Comparison of ENCODE assay signal across 8 cellular contexts in the genomic region with DNA sequence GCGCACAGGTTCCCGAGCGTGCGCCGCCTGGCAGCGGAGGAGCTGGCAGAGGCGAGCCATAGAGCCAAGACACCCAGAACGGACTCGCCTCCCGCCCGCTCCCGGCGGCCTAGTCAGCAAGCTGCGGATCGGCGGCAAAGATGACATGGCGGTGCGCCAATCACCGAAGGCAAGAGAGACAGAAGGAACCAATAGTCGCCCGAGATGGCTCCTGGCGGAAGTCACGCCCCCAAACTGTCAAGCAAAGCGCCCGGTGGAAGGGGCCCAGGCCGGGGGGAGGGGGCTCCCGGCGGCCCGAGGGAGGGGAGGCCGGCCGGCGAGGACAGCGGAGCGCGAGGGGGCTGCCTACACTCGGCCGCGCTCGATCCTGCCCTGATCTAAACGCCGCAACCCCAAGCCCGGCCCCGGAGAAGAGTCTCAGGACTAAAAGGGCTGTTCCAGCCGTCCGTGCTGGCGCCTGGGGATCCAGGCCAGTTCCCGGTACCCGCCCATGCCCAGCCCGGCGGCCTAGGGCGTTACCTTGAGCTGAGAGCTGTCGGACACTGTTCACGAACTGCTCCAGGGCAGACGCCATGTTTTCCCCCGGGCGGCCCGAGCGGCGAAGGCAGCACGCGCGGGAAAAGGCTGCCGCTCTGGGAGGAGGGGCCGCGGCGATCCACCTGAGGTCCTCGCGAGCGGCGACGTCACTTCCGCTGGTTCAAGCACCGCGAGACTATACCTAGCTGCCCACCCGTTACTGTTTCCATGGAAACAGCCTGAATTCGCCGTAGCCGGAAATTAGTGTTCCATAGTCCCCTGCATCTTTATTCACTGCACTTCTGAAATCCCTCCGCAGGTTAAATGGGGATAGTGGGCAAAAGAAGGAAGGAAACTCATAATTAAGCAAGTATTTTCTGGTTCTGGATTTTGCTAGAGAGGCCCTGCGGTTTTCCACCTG. TPM values are rescaled to one million over a fixed set of nuclear protein-coding genes. Genes with fewer than 3 reads are reported as not detected.
DNase-seq lines count a peak whose midpoint lies in the region; TF ChIP-seq lines count a peak whose summit lies in the region.

A gene (minus strand): TSS at position 634 of the 937 bp plus-strand sequence. CDS start 60 bp downstream, at position 574.

- H3K9me3 ChIP-seq in ES-I3 (ENCODE audit: control insufficient read depth, insufficient read depth, low read length) (no peaks in the 10 kb centered on the region), HAP-1 (no peaks in the 10 kb centered on the region), MM.1S (replicated peaks; ENCODE audit: insufficient read depth, low read length) (no peaks in the 10 kb centered on the region), neural cell (ENCODE audit: low read length) (no peaks in the 10 kb centered on the region), stomach (no peaks in the 10 kb centered on the region)

- peak; percentile 35 for TF ChIP-seq RAD21 in neural cell (conservative IDR thresholded peaks at IDR 0.05)

- peaks cover 41% of the 10 kb centered on the region for H4K20me1 ChIP-seq in MM.1S (ENCODE audit: insufficient read depth, low read length)
- H4K20me1 ChIP-seq in neural cell (ENCODE audit: insufficient read depth): no peaks in the 10 kb centered on the region

- H3K27me3 ChIP-seq in HAP-1 (ENCODE audit: low read depth) (no peaks in the 10 kb centered on the region), MM.1S (replicated peaks; ENCODE audit: insufficient read depth, low read length) (no peaks in the 10 kb centered on the region), neural cell (ENCODE audit: insufficient read depth, low read depth, low read length) (no peaks in the 10 kb centered on the region), stomach (no peaks in the 10 kb centered on the region)

- H3K4me2 ChIP-seq in MM.1S (ENCODE audit: low read depth, low read length) (peak within 1 kb of the TSS; percentile 86), neural cell (ENCODE audit: low read length) (peak within 1 kb of the TSS; percentile 95)

- peaks cover 8% of the 10 kb centered on the region; the same call in 1 of the 2 replicates for H3K4me1 ChIP-seq in ES-I3 (ENCODE audit: insufficient read depth, low read length)
- peaks cover 13% of the 10 kb centered on the region for H3K4me1 ChIP-seq in HAP-1
- peaks cover 18% of the 10 kb centered on the region for H3K4me1 ChIP-seq in MM.1S (ENCODE audit: low read length)
- peaks cover 18 to 52% (median 39%) of the 10 kb centered on the region in 4 donors for H3K4me1 ChIP-seq in stomach

- peak in 1 of 4 donors; percentile 43 for TF ChIP-seq POLR2A in stomach (IDR thresholded peaks at IDR 0.05)

- H3K36me3 ChIP-seq in ES-I3 (ENCODE audit: insufficient read depth, low read length) (peaks cover 4% of the 10 kb centered on the region; the same call in 1 of the 2 replicates), HAP-1 (replicated peaks) (peaks cover 17% of the 10 kb centered on the region), MM.1S (replicated peaks; ENCODE audit: insufficient read depth, low read length) (no peaks in the 10 kb centered on the region), neural cell (ENCODE audit: insufficient read depth, low read length) (no peaks in the 10 kb centered on the region), stomach (peaks cover 0 to 2% (median 2%) of the 10 kb centered on the region in 4 donors)

- peak within 1 kb of the TSS; percentile 77 for H2AFZ ChIP-seq in MM.1S (ENCODE audit: low read length)
- H2AFZ ChIP-seq in neural cell (ENCODE audit: low read depth, low read length): peak within 1 kb of the TSS; percentile 95

- intact Hi-C loops in stomach (cut with DNase I; ENCODE audit: low total_unique reads): no loop called here

- TF ChIP-seq EP300 in neural cell (conservative IDR thresholded peaks at IDR 0.05; ENCODE audit: poor library complexity, severe bottlenecking) (peak; percentile 62), stomach (IDR thresholded peaks at IDR 0.05) (no peak)

- peak within 1 kb of the TSS; percentile 91 for H3K9ac ChIP-seq in ES-I3 (ENCODE audit: low read depth, low read length)
- peak within 1 kb of the TSS; percentile 98 for H3K9ac ChIP-seq in MM.1S (ENCODE audit: low read length)
- peak within 1 kb of the TSS; percentile 96 for H3K9ac ChIP-seq in neural cell (ENCODE audit: low read length)

- H3F3A ChIP-seq in MM.1S (ENCODE audit: insufficient read depth, low read length): peaks cover 3% of the 10 kb centered on the region
- peaks cover 5% of the 10 kb centered on the region for H3F3A ChIP-seq in neural cell (ENCODE audit: insufficient read depth, low read length, poor library complexity, severe bottlenecking)

- H3K9me2 ChIP-seq in MM.1S (replicated peaks; ENCODE audit: insufficient read depth, low read length): no peaks in the 10 kb centered on the region
- no peaks in the 10 kb centered on the region for H3K9me2 ChIP-seq in neural cell (ENCODE audit: insufficient read depth, low read length)

- in situ Hi-C loops in HAP-1 (cut with MboI; ENCODE audit: low sequenced_read_pairs): no loop called here

- peak; percentile 95 to 99 for DNase-seq in HAP-1 (ENCODE audit: low spot score in 2 of 2)
- peak; percentile 97 for DNase-seq in MM.1S
- DNase-seq in SIG-M5 (lab: John Stamatoyannopoulos, UW): peak; percentile 72
- DNase-seq in activated gamma-delta T cell (lab: John Stamatoyannopoulos, UW): peak; percentile 92
- peak; percentile 96 for DNase-seq in fibroblast of the conjunctiva (ENCODE audit: low read depth)
- DNase-seq in stomach: peak; percentile 99

- H3K4me3 ChIP-seq in HAP-1: peak within 1 kb of the TSS; percentile 99
- H3K4me3 ChIP-seq in MM.1S (ENCODE audit: low read length): peak within 1 kb of the TSS; percentile 86
- peak within 1 kb of the TSS; percentile 77 for H3K4me3 ChIP-seq in neural cell (ENCODE audit: low read length)
- peak within 1 kb of the TSS; percentile 93 to 99 (median 96) for H3K4me3 ChIP-seq in stomach

- TF ChIP-seq CTCF in MM.1S (IDR thresholded peaks at IDR 0.05; ENCODE audit: low read length): no peak
- TF ChIP-seq CTCF in neural cell (IDR thresholded peaks at IDR 0.05; ENCODE audit: poor library complexity, severe bottlenecking): no peak
- TF ChIP-seq CTCF in stomach (IDR thresholded peaks at IDR 0.05): no peak

- H3K79me2 ChIP-seq in MM.1S (ENCODE audit: low read length): peaks cover 51% of the 10 kb centered on the region
- peaks cover 30% of the 10 kb centered on the region for H3K79me2 ChIP-seq in neural cell (replicated peaks; ENCODE audit: insufficient read depth, low read length)

- H3K27ac ChIP-seq in MM.1S (ENCODE audit: low read length) (peak within 1 kb of the TSS; percentile 92), neural cell (ENCODE audit: low read length) (peak within 1 kb of the TSS; percentile 97), stomach (peak within 1 kb of the TSS; percentile 80 to 99 (median 97))

- WGBS in stomach, 5 donors: 0 to 1% (median 0%) methylated on average over 40 to 80 of the region's 80 CpGs

TF ChIP-seq in neural cell, 6 proteins besides CTCF, POLR2A, EP300 and RAD21:
- TF ChIP-seq SMC3 (conservative IDR thresholded peaks at IDR 0.05; ENCODE audit: poor library complexity) (peak; percentile 38), EZH2 (IDR thresholded peaks at IDR 0.05; ENCODE audit: borderline replicate concordance, insufficient read depth, low read length, poor library complexity, severe bottlenecking) (no peak), MXI1 (conservative IDR thresholded peaks at IDR 0.05; ENCODE audit: poor library complexity, severe bottlenecking) (peak; percentile 90), POLR2AphosphoS5 (IDR thresholded peaks at IDR 0.05) (peak; percentile 96), TAF1 (IDR thresholded peaks at IDR 0.05; ENCODE audit: low read depth) (peak; percentile 86)
- TF ChIP-seq, protein P1, sequence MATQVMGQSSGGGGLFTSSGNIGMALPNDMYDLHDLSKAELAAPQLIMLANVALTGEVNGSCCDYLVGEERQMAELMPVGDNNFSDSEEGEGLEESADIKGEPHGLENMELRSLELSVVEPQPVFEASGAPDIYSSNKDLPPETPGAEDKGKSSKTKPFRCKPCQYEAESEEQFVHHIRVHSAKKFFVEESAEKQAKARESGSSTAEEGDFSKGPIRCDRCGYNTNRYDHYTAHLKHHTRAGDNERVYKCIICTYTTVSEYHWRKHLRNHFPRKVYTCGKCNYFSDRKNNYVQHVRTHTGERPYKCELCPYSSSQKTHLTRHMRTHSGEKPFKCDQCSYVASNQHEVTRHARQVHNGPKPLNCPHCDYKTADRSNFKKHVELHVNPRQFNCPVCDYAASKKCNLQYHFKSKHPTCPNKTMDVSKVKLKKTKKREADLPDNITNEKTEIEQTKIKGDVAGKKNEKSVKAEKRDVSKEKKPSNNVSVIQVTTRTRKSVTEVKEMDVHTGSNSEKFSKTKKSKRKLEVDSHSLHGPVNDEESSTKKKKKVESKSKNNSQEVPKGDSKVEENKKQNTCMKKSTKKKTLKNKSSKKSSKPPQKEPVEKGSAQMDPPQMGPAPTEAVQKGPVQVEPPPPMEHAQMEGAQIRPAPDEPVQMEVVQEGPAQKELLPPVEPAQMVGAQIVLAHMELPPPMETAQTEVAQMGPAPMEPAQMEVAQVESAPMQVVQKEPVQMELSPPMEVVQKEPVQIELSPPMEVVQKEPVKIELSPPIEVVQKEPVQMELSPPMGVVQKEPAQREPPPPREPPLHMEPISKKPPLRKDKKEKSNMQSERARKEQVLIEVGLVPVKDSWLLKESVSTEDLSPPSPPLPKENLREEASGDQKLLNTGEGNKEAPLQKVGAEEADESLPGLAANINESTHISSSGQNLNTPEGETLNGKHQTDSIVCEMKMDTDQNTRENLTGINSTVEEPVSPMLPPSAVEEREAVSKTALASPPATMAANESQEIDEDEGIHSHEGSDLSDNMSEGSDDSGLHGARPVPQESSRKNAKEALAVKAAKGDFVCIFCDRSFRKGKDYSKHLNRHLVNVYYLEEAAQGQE (IDR thresholded peaks at IDR 0.05; ENCODE audit: borderline replicate concordance): peak; percentile 84

RNA-seq across cellular contexts. Expression of the gene that starts here (rescaled TPM):
- polyA plus RNA-seq in neural cell (203 and 213 TPM in 2 replicates), stomach (10 to 100 TPM; 40.6 to 55.0 (median 42.2) TPM)
- polyA minus RNA-seq in neural cell: 184 and 193 TPM in 2 replicates
- total RNA-seq in stomach: 100 to 1,000 TPM in 2 of 5 donors, 10 to 100 TPM in 3; 11.1 to 291 (median 62.1) TPM

Comparison
In these comparisons a context has a peak if more than half of its experiments do, and no peak if none do; other contexts are left out.
1. Peak in every context shown above with its lines: DNase-seq, H3K4me3 ChIP-seq and H3K27ac ChIP-seq.